1 cellular context compared by ENCODE assay signal in genomic region chr2:120525056-120526046, GRCh38.
A peak's percentile ranks its signal among the peaks of the same experiment; 100 is the strongest.
TF ChIP-seq lines count a peak whose summit lies in the region.

No MANE protein-coding gene starts in this region.

TF ChIP-seq in HepG2, 621 proteins besides CTCF, POLR2A, EP300 and RAD21 (continued from another document and continues in another):
- TF ChIP-seq YEATS2 (CRISPR knock-in tag; IDR thresholded peaks at IDR 0.05; ENCODE audit: borderline replicate concordance) (no peak; the same call in 1 of the 2 replicates), NR0B2 (CRISPR knock-in tag; IDR thresholded peaks at IDR 0.05) (no peak), FOXP1 (IDR thresholded peaks at IDR 0.05) (no peak), FOXP1 (CRISPR knock-in tag; IDR thresholded peaks at IDR 0.05) (peak; percentile 81), HOMEZ (CRISPR knock-in tag; IDR thresholded peaks at IDR 0.05; ENCODE audit: low read depth) (peak; percentile 86), PTBP1 (IDR thresholded peaks at IDR 0.05; ENCODE audit: low read depth, low read length, poor library complexity, severe bottlenecking) (no peak), ZNF235 (CRISPR knock-in tag; IDR thresholded peaks at IDR 0.05; ENCODE audit: borderline replicate concordance) (no peak), MEF2D (CRISPR knock-in tag; IDR thresholded peaks at IDR 0.05) (peak; percentile 94), SOX13 (IDR thresholded peaks at IDR 0.05) (peak; percentile 50; the same call in 1 of the 2 replicates), SOX13 (CRISPR knock-in tag; conservative IDR thresholded peaks at IDR 0.05 in 1 of 2, IDR thresholded peaks at IDR 0.05 in 1 of 2) (peak in 1 of 2 experiments; percentile 91; a peak in 2 of 4 replicates), ZNF138 (CRISPR knock-in tag; IDR thresholded peaks at IDR 0.05; ENCODE audit: low read depth) (no peak), NKX3-1 (CRISPR knock-in tag; IDR thresholded peaks at IDR 0.05) (no peak), REXO4 (CRISPR knock-in tag; IDR thresholded peaks at IDR 0.05; ENCODE audit: borderline replicate concordance) (no peak), FOXJ3 (CRISPR knock-in tag; IDR thresholded peaks at IDR 0.05; ENCODE audit: borderline replicate concordance) (peak; percentile 85; the same call in 1 of the 2 replicates), ZNF207 (IDR thresholded peaks at IDR 0.05; ENCODE audit: borderline replicate concordance) (no peak), BCLAF1 (IDR thresholded peaks at IDR 0.05) (no peak), IRF2 (CRISPR knock-in tag; IDR thresholded peaks at IDR 0.05) (peak; percentile 96), ZNF446 (CRISPR knock-in tag; IDR thresholded peaks at IDR 0.05) (no peak), ZKSCAN1 (IDR thresholded peaks at IDR 0.05; ENCODE audit: low read length) (no peak), ZNF672 (CRISPR knock-in tag; IDR thresholded peaks at IDR 0.05) (no peak), TERF1 (CRISPR knock-in tag; IDR thresholded peaks at IDR 0.05) (no peak), SALL1 (CRISPR knock-in tag; IDR thresholded peaks at IDR 0.05) (peak; percentile 99), PBX2 (CRISPR knock-in tag; IDR thresholded peaks at IDR 0.05) (no peak), PAX8 (CRISPR knock-in tag; IDR thresholded peaks at IDR 0.05; ENCODE audit: borderline replicate concordance) (no peak), JUND (CRISPR knock-in tag; IDR thresholded peaks at IDR 0.05) (peak; percentile 81; the same call in 1 of the 2 replicates), ETV6 (CRISPR knock-in tag; conservative IDR thresholded peaks at IDR 0.05) (peak; percentile 88), SIX4 (CRISPR knock-in tag; IDR thresholded peaks at IDR 0.05) (peak; percentile 66), BCL6 (CRISPR knock-in tag; IDR thresholded peaks at IDR 0.05) (peak; percentile 98), ZNF3 (CRISPR knock-in tag; IDR thresholded peaks at IDR 0.05) (no peak), ZNF12 (CRISPR knock-in tag; IDR thresholded peaks at IDR 0.05) (peak; percentile 53; the same call in 1 of the 2 replicates), IKZF4 (CRISPR knock-in tag; IDR thresholded peaks at IDR 0.05; ENCODE audit: borderline replicate concordance, low read depth, not compliant biosample characterization) (no peak), MAX (IDR thresholded peaks at IDR 0.05) (peak; percentile 88), NCOA1 (CRISPR knock-in tag; IDR thresholded peaks at IDR 0.05) (no peak), SMARCE1 (IDR thresholded peaks at IDR 0.05; ENCODE audit: borderline replicate concordance) (no peak), ZUFSP (CRISPR knock-in tag; IDR thresholded peaks at IDR 0.05; ENCODE audit: borderline replicate concordance) (no peak), ZNF737 (CRISPR knock-in tag; IDR thresholded peaks at IDR 0.05; ENCODE audit: borderline replicate concordance) (no peak), ZNF251 (CRISPR knock-in tag; IDR thresholded peaks at IDR 0.05) (no peak), HNF4G (IDR thresholded peaks at IDR 0.05; ENCODE audit: borderline replicate concordance, low read depth, low read length) (0 out of 2 replicates have a peak, but pooled peaks have one; percentile 23), HNF4G (CRISPR knock-in tag; IDR thresholded peaks at IDR 0.05; ENCODE audit: borderline replicate concordance, low read depth) (no peak; the same call in 1 of the 2 replicates), ZNF143 (CRISPR knock-in tag; IDR thresholded peaks at IDR 0.05) (no peak; the same call in 1 of the 2 replicates), MXD4 (CRISPR knock-in tag; IDR thresholded peaks at IDR 0.05) (peak; percentile 73; the same call in 1 of the 2 replicates), ZNF282 (IDR thresholded peaks at IDR 0.05; ENCODE audit: partially characterized antibody) (no peak), ZNF761 (CRISPR knock-in tag; conservative IDR thresholded peaks at IDR 0.05) (0 out of 2 replicates have a peak, but pooled peaks have one; percentile 62), ZBTB37 (CRISPR knock-in tag; IDR thresholded peaks at IDR 0.05) (peak; percentile 69; the same call in 1 of the 2 replicates), SRSF1 (optimal IDR thresholded peaks at IDR 0.05; ENCODE audit: low read depth, low read length) (no peak), POLR2AphosphoS5 (IDR thresholded peaks at IDR 0.05; ENCODE audit: low read depth, low read length) (no peak), ZNF558 (CRISPR knock-in tag; IDR thresholded peaks at IDR 0.05; ENCODE audit: borderline replicate concordance) (no peak), ZNF746 (CRISPR knock-in tag; IDR thresholded peaks at IDR 0.05) (peak; percentile 88; the same call in 1 of the 2 replicates), NFYC (CRISPR knock-in tag; IDR thresholded peaks at IDR 0.05) (no peak), AKAP8 (CRISPR knock-in tag; IDR thresholded peaks at IDR 0.05) (peak; percentile 85; the same call in 1 of the 2 replicates), ZNF576 (CRISPR knock-in tag; IDR thresholded peaks at IDR 0.05) (no peak), ZNF20 (CRISPR knock-in tag; IDR thresholded peaks at IDR 0.05) (no peak), ZNF17 (CRISPR knock-in tag; IDR thresholded peaks at IDR 0.05) (peak; percentile 80; the same call in 1 of the 2 replicates), XRCC5 (optimal IDR thresholded peaks at IDR 0.05; ENCODE audit: low read length) (peak; percentile 66), KDM6A (CRISPR knock-in tag; IDR thresholded peaks at IDR 0.05; ENCODE audit: low read depth) (peak; percentile 76; the same call in 1 of the 2 replicates), SRY (CRISPR knock-in tag; IDR thresholded peaks at IDR 0.05) (0 out of 2 replicates have a peak, but pooled peaks have one; percentile 44), ZNF589 (CRISPR knock-in tag; conservative IDR thresholded peaks at IDR 0.05) (no peak), ZNF563 (CRISPR knock-in tag; IDR thresholded peaks at IDR 0.05) (no peak), TARDBP (CRISPR knock-in tag; IDR thresholded peaks at IDR 0.05) (peak; percentile 98), LRRFIP1 (CRISPR knock-in tag; conservative IDR thresholded peaks at IDR 0.05) (no peak), ZNF547 (CRISPR knock-in tag; IDR thresholded peaks at IDR 0.05) (no peak; the same call in 1 of the 2 replicates), ARID2 (CRISPR knock-in tag; IDR thresholded peaks at IDR 0.05; ENCODE audit: borderline replicate concordance) (no peak), KLF9 (CRISPR knock-in tag; IDR thresholded peaks at IDR 0.05; ENCODE audit: low read depth) (0 out of 2 replicates have a peak, but pooled peaks have one; percentile 57), HOXA7 (CRISPR knock-in tag; IDR thresholded peaks at IDR 0.05) (0 out of 2 replicates have a peak, but pooled peaks have one; percentile 27), KLF12 (CRISPR knock-in tag; IDR thresholded peaks at IDR 0.05; ENCODE audit: borderline replicate concordance) (peak; percentile 17; the same call in 1 of the 2 replicates), ZNF850 (CRISPR knock-in tag; conservative IDR thresholded peaks at IDR 0.05) (no peak)
